In the genomic region with DNA sequence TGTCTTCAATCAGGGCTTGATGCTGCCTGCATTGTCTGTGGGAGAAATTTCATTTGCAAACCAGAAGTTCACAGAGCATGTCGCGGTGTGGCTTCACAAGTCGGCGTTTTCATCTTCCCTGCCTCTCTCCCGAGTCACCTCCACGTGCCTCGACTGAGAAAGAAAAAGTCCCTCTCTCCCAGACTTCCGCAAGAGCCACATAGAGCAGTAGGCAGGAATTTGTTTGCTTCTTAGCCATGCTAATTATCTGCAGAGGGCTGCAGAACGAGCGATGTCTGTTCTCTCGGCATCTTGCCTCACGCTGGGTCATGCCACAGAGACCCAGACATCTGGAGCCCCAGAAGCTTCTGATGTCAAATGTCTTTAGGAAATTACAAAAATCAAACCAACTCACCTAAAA, we compare ENCODE assay signal across 2 cellular contexts.
TF ChIP-seq lines count a peak whose summit lies in the region.

No MANE protein-coding gene starts in this region.

TF ChIP-seq in GM23338, 12 proteins besides CTCF, POLR2A, EP300 and RAD21 (continues in another document):
- TF ChIP-seq CREB1 (CRISPR knock-in tag; IDR thresholded peaks at IDR 0.05; ENCODE audit: low read depth), result no peak
- TF ChIP-seq, protein P1, sequence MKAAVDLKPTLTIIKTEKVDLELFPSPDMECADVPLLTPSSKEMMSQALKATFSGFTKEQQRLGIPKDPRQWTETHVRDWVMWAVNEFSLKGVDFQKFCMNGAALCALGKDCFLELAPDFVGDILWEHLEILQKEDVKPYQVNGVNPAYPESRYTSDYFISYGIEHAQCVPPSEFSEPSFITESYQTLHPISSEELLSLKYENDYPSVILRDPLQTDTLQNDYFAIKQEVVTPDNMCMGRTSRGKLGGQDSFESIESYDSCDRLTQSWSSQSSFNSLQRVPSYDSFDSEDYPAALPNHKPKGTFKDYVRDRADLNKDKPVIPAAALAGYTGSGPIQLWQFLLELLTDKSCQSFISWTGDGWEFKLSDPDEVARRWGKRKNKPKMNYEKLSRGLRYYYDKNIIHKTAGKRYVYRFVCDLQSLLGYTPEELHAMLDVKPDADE (IDR thresholded peaks at IDR 0.05), result no peak
- TF ChIP-seq, protein P2, sequence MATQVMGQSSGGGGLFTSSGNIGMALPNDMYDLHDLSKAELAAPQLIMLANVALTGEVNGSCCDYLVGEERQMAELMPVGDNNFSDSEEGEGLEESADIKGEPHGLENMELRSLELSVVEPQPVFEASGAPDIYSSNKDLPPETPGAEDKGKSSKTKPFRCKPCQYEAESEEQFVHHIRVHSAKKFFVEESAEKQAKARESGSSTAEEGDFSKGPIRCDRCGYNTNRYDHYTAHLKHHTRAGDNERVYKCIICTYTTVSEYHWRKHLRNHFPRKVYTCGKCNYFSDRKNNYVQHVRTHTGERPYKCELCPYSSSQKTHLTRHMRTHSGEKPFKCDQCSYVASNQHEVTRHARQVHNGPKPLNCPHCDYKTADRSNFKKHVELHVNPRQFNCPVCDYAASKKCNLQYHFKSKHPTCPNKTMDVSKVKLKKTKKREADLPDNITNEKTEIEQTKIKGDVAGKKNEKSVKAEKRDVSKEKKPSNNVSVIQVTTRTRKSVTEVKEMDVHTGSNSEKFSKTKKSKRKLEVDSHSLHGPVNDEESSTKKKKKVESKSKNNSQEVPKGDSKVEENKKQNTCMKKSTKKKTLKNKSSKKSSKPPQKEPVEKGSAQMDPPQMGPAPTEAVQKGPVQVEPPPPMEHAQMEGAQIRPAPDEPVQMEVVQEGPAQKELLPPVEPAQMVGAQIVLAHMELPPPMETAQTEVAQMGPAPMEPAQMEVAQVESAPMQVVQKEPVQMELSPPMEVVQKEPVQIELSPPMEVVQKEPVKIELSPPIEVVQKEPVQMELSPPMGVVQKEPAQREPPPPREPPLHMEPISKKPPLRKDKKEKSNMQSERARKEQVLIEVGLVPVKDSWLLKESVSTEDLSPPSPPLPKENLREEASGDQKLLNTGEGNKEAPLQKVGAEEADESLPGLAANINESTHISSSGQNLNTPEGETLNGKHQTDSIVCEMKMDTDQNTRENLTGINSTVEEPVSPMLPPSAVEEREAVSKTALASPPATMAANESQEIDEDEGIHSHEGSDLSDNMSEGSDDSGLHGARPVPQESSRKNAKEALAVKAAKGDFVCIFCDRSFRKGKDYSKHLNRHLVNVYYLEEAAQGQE (IDR thresholded peaks at IDR 0.05; ENCODE audit: unreplicated experiment), result no peak
- no peak for TF ChIP-seq ZNF114 (CRISPR knock-in tag; IDR thresholded peaks at IDR 0.05)
- TF ChIP-seq NANOG (IDR thresholded peaks at IDR 0.05; ENCODE audit: borderline replicate concordance), result no peak
- TF ChIP-seq, protein P3, sequence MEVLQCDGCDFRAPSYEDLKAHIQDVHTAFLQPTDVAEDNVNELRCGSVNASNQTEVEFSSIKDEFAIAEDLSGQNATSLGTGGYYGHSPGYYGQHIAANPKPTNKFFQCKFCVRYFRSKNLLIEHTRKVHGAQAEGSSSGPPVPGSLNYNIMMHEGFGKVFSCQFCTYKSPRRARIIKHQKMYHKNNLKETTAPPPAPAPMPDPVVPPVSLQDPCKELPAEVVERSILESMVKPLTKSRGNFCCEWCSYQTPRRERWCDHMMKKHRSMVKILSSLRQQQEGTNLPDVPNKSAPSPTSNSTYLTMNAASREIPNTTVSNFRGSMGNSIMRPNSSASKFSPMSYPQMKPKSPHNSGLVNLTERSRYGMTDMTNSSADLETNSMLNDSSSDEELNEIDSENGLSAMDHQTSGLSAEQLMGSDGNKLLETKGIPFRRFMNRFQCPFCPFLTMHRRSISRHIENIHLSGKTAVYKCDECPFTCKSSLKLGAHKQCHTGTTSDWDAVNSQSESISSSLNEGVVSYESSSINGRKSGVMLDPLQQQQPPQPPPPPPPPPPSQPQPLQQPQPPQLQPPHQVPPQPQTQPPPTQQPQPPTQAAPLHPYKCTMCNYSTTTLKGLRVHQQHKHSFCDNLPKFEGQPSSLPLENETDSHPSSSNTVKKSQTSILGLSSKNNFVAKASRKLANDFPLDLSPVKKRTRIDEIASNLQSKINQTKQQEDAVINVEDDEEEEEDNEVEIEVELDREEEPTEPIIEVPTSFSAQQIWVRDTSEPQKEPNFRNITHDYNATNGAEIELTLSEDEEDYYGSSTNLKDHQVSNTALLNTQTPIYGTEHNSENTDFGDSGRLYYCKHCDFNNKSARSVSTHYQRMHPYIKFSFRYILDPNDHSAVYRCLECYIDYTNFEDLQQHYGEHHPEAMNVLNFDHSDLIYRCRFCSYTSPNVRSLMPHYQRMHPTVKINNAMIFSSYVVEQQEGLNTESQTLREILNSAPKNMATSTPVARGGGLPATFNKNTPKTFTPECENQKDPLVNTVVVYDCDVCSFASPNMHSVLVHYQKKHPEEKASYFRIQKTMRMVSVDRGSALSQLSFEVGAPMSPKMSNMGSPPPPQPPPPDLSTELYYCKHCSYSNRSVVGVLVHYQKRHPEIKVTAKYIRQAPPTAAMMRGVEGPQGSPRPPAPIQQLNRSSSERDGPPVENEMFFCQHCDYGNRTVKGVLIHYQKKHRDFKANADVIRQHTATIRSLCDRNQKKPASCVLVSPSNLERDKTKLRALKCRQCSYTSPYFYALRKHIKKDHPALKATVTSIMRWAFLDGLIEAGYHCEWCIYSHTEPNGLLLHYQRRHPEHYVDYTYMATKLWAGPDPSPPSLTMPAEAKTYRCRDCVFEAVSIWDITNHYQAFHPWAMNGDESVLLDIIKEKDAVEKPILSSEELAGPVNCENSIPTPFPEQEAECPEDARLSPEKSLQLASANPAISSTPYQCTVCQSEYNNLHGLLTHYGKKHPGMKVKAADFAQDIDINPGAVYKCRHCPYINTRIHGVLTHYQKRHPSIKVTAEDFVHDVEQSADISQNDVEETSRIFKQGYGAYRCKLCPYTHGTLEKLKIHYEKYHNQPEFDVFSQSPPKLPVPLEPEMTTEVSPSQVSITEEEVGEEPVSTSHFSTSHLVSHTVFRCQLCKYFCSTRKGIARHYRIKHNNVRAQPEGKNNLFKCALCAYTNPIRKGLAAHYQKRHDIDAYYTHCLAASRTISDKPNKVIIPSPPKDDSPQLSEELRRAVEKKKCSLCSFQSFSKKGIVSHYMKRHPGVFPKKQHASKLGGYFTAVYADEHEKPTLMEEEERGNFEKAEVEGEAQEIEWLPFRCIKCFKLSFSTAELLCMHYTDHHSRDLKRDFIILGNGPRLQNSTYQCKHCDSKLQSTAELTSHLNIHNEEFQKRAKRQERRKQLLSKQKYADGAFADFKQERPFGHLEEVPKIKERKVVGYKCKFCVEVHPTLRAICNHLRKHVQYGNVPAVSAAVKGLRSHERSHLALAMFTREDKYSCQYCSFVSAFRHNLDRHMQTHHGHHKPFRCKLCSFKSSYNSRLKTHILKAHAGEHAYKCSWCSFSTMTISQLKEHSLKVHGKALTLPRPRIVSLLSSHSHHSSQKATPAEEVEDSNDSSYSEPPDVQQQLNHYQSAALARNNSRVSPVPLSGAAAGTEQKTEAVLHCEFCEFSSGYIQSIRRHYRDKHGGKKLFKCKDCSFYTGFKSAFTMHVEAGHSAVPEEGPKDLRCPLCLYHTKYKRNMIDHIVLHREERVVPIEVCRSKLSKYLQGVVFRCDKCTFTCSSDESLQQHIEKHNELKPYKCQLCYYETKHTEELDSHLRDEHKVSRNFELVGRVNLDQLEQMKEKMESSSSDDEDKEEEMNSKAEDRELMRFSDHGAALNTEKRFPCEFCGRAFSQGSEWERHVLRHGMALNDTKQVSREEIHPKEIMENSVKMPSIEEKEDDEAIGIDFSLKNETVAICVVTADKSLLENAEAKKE (CRISPR knock-in tag; IDR thresholded peaks at IDR 0.05), result no peak
- TF ChIP-seq EZH2 (IDR thresholded peaks at IDR 0.05; ENCODE audit: low read depth, unreplicated experiment), result no peak
- no peak for TF ChIP-seq POLR2AphosphoS5 (IDR thresholded peaks at IDR 0.05; ENCODE audit: low read depth)
- no peak for TF ChIP-seq EZH2phosphoT487 (IDR thresholded peaks at IDR 0.05; ENCODE audit: unreplicated experiment)
- no peak for TF ChIP-seq STAT1 (IDR thresholded peaks at IDR 0.05; ENCODE audit: unreplicated experiment)

TF ChIP-seq in H1, 55 proteins besides CTCF, POLR2A, EP300 and RAD21:
- TF ChIP-seq GABPA (IDR thresholded peaks at IDR 0.05; ENCODE audit: borderline replicate concordance, insufficient read depth, low read length) (no peak), CTBP2 (IDR thresholded peaks at IDR 0.05; ENCODE audit: borderline replicate concordance, insufficient read depth, insufficient read length, low read length) (no peak), CBX5 (IDR thresholded peaks at IDR 0.05; ENCODE audit: low read depth, low read length) (no peak), BCL11A (IDR thresholded peaks at IDR 0.05; ENCODE audit: low read depth in 2 of 2, low read length in 2 of 2) (no peak), FOSL1 (IDR thresholded peaks at IDR 0.05; ENCODE audit: insufficient read depth, low read depth, low read length) (no peak), KDM1A (IDR thresholded peaks at IDR 0.05; ENCODE audit: borderline replicate concordance, low read length) (no peak), NANOG (IDR thresholded peaks at IDR 0.05; ENCODE audit: insufficient read depth, low read depth, low read length, poor library complexity, severe bottlenecking) (no peak), RBBP5 (IDR thresholded peaks at IDR 0.05; ENCODE audit: borderline replicate concordance, low read depth, low read length) (no peak), POU5F1 (IDR thresholded peaks at IDR 0.05; ENCODE audit: low read depth, low read length) (no peak), CHD1 (IDR thresholded peaks at IDR 0.05; ENCODE audit: low read depth, low read length) (no peak), RNF2 (IDR thresholded peaks at IDR 0.05; ENCODE audit: borderline replicate concordance, low read depth, low read length, missing control alignments, poor library complexity, severe bottlenecking) (no peak), CREB1 (IDR thresholded peaks at IDR 0.05) (no peak), MAFK (IDR thresholded peaks at IDR 0.05; ENCODE audit: low read depth, low read length) (no peak)
- TF ChIP-seq, protein P4, sequence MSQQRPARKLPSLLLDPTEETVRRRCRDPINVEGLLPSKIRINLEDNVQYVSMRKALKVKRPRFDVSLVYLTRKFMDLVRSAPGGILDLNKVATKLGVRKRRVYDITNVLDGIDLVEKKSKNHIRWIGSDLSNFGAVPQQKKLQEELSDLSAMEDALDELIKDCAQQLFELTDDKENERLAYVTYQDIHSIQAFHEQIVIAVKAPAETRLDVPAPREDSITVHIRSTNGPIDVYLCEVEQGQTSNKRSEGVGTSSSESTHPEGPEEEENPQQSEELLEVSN (IDR thresholded peaks at IDR 0.05), result peak; percentile 55
- TF ChIP-seq, protein P5, sequence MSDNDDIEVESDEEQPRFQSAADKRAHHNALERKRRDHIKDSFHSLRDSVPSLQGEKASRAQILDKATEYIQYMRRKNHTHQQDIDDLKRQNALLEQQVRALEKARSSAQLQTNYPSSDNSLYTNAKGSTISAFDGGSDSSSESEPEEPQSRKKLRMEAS (IDR thresholded peaks at IDR 0.05), result 0 out of 2 replicates have a peak, but pooled peaks have one; percentile 24
TF ChIP-seq in H1: peak in this region for 2.
